In genomic region chr6:24927985-24928735, GRCh38 we compare ENCODE assay signal across 13 cellular contexts. TPM values are rescaled to one million over a fixed set of nuclear protein-coding genes. Genes with fewer than 3 reads are reported as not detected.
DNase-seq lines count a peak whose midpoint lies in the region; ATAC-seq and TF ChIP-seq lines count a peak whose summit lies in the region.
"Had no signal": no experiment of that assay in that cellular context is flagged by ENCODE, and none has a peak within 500 bp of the region (broad histone marks: within the 10 kb centered on the region; RNA-seq: fewer than 3 reads in every experiment).

No MANE protein-coding gene starts in this region.

- peak overlapping the region; percentile 92 for H3K4me3 Mint-ChIP-seq in activated T-helper 1 cell treated with anti-CD3 and anti-CD28 coated beads, Interleukin-12 subunit alpha, Interleukin-12 subunit beta, Interleukin-2, Interleukin-4 antibody, amounts not matched to agents 30 ng/mL and 10 ng/mL and 1 ng/mL, durations not matched to agents 14 hours and 24 hours and 36 hours
- H3K4me3 Mint-ChIP-seq in memory B cell: peak overlapping the region; percentile 91

- no peak for ATAC-seq in memory B cell (ENCODE audit: low read depth)
- ATAC-seq in HG02870 (IDR thresholded peaks at IDR 0.05; ENCODE audit: unreplicated experiment): no peak

- H3K9me3 ChIP-seq in BLaER1: no peaks in the 10 kb centered on the region

- H3K27ac ChIP-seq in BLaER1: 0 out of 2 replicates have a peak overlapping the region, but pooled peaks have one; percentile 8

- H3K36me3 ChIP-seq in BLaER1: no peaks in the 10 kb centered on the region

- no peak for TF ChIP-seq CTCF in GM12864 (IDR thresholded peaks at IDR 0.05; ENCODE audit: low read depth, low read length, missing control alignments)

- intact Hi-C loops in activated T-helper 1 cell treated with anti-CD3 and anti-CD28 coated beads, Interleukin-12 subunit alpha, Interleukin-12 subunit beta, Interleukin-2, Interleukin-4 antibody, amounts not matched to agents 30 ng/mL and 10 ng/mL and 1 ng/mL, durations not matched to agents 14 hours and 24 hours and 36 hours (cut with micrococcal nuclease): loop anchor here (1.0 to 10.0 kb wide), 3 partner anchors 8 to 1097 kb away; a partner anchor contains a TSS

- H3K9ac ChIP-seq in BLaER1: no peak overlapping the region

- H3K27ac Mint-ChIP-seq in activated T-helper 1 cell treated with anti-CD3 and anti-CD28 coated beads, Interleukin-12 subunit alpha, Interleukin-12 subunit beta, Interleukin-2, Interleukin-4 antibody, amounts not matched to agents 30 ng/mL and 10 ng/mL and 1 ng/mL, durations not matched to agents 14 hours and 24 hours and 36 hours: peak overlapping the region; percentile 97
- H3K27ac Mint-ChIP-seq in memory B cell: peak overlapping the region; percentile 95

- no peak overlapping the region for H3K4me2 ChIP-seq in BLaER1

- POLR2A ChIA-PET in HEK293T (lab: Yijun Ruan, JAX): no interaction called here

- DNase-seq in GM12864 (ENCODE audit: low read depth) (no peak), memory B cell (ENCODE audit: low spot score in 2 of 2) (no peak), anterior cingulate cortex (lab: John Stamatoyannopoulos, UW) (no peak), HEK293T (ENCODE audit: extremely low spot score) (no peak)
- no peak for DNase-seq in activated T-helper 1 cell treated with anti-CD3 and anti-CD28 coated beads, Interleukin-12 subunit alpha, Interleukin-12 subunit beta, Interleukin-2, Interleukin-4 antibody, amounts not matched to agents 30 ng/mL and 10 ng/mL and 1 ng/mL, durations not matched to agents 14 hours and 24 hours and 36 hours (ENCODE audit: low spot score)
- no peak for DNase-seq in stimulated activated CD4-positive, alpha-beta T cell treated with anti-CD3 and anti-CD28 coated beads, Interleukin-4, amount 100 ng/mL, for 1 hour
- DNase-seq: activated CD4-positive, CD25-positive, alpha-beta regulatory T cell treated with anti-CD3 and anti-CD28 coated beads, Interleukin-2, amount 50 U/mL, for 72 hours; DMS 273 treated with DMSO at 0.1 percent for 48 hours; NCI-H2227 treated with DMSO at 0.1 percent for 48 hours had no signal

- H3K27me3 Mint-ChIP-seq in activated T-helper 1 cell treated with anti-CD3 and anti-CD28 coated beads, Interleukin-12 subunit alpha, Interleukin-12 subunit beta, Interleukin-2, Interleukin-4 antibody, amounts not matched to agents 30 ng/mL and 10 ng/mL and 1 ng/mL, durations not matched to agents 14 hours and 24 hours and 36 hours (ENCODE audit: insufficient read depth): no peaks in the 10 kb centered on the region
- H3K27me3 Mint-ChIP-seq in memory B cell: no peaks in the 10 kb centered on the region

- H3K4me1 ChIP-seq in BLaER1: peaks cover 59% of the 10 kb centered on the region

- H4K20me1 ChIP-seq in BLaER1: no peaks in the 10 kb centered on the region

- H3K4me3 ChIP-seq in BLaER1 (no peak overlapping the region), GM12864 (ENCODE audit: low read depth, low read length) (peak overlapping the region; percentile 40)
- H3K4me3 ChIP-seq: skin epidermis had no signal

- peaks cover 11% of the 10 kb centered on the region for H3K9me3 Mint-ChIP-seq in activated T-helper 1 cell treated with anti-CD3 and anti-CD28 coated beads, Interleukin-12 subunit alpha, Interleukin-12 subunit beta, Interleukin-2, Interleukin-4 antibody, amounts not matched to agents 30 ng/mL and 10 ng/mL and 1 ng/mL, durations not matched to agents 14 hours and 24 hours and 36 hours
- H3K9me3 Mint-ChIP-seq in memory B cell: peaks cover 4% of the 10 kb centered on the region

- CTCF ChIA-PET in HEK293T (lab: Yijun Ruan, JAX): no interaction called here

- H3K36me3 Mint-ChIP-seq in activated T-helper 1 cell treated with anti-CD3 and anti-CD28 coated beads, Interleukin-12 subunit alpha, Interleukin-12 subunit beta, Interleukin-2, Interleukin-4 antibody, amounts not matched to agents 30 ng/mL and 10 ng/mL and 1 ng/mL, durations not matched to agents 14 hours and 24 hours and 36 hours (ENCODE audit: low read depth): peaks cover 21% of the 10 kb centered on the region
- H3K36me3 Mint-ChIP-seq in memory B cell: peaks cover 49% of the 10 kb centered on the region
- H3K36me3 Mint-ChIP-seq: brain had no signal

- no peaks in the 10 kb centered on the region for H3K27me3 ChIP-seq in BLaER1

- peaks cover 90% of the 10 kb centered on the region for H3K4me1 Mint-ChIP-seq in activated T-helper 1 cell treated with anti-CD3 and anti-CD28 coated beads, Interleukin-12 subunit alpha, Interleukin-12 subunit beta, Interleukin-2, Interleukin-4 antibody, amounts not matched to agents 30 ng/mL and 10 ng/mL and 1 ng/mL, durations not matched to agents 14 hours and 24 hours and 36 hours (ENCODE audit: low read depth)
- peaks cover 40% of the 10 kb centered on the region for H3K4me1 Mint-ChIP-seq in memory B cell

TF ChIP-seq in HEK293T, 16 proteins besides CTCF, POLR2A, EP300 and RAD21:
- TF ChIP-seq SUZ12 (IDR thresholded peaks at IDR 0.05): no peak
- TF ChIP-seq PKNOX1 (IDR thresholded peaks at IDR 0.05): no peak
- TF ChIP-seq BHLHE40 (IDR thresholded peaks at IDR 0.05; ENCODE audit: borderline replicate concordance): no peak
- TF ChIP-seq SP1 (IDR thresholded peaks at IDR 0.05): no peak
- no peak for TF ChIP-seq HDGF (IDR thresholded peaks at IDR 0.05; ENCODE audit: borderline replicate concordance)
- no peak for TF ChIP-seq FOXM1 (IDR thresholded peaks at IDR 0.05; ENCODE audit: borderline replicate concordance)
- TF ChIP-seq CTBP1 (IDR thresholded peaks at IDR 0.05; ENCODE audit: borderline replicate concordance): no peak
- no peak for TF ChIP-seq LEF1 (IDR thresholded peaks at IDR 0.05; ENCODE audit: borderline replicate concordance)
- TF ChIP-seq L3MBTL2 (conservative IDR thresholded peaks at IDR 0.05): no peak
- TF ChIP-seq ELF4 (IDR thresholded peaks at IDR 0.05): no peak
- no peak for TF ChIP-seq FOXK2 (IDR thresholded peaks at IDR 0.05)

RNA-seq across cellular contexts. Expression of gene RIPOR2, which starts 7.6 kb away (rescaled TPM):
- total RNA-seq in activated T-helper 1 cell treated with anti-CD3 and anti-CD28 coated beads, Interleukin-12 subunit alpha, Interleukin-12 subunit beta, Interleukin-2, Interleukin-4 antibody, amounts not matched to agents 30 ng/mL and 10 ng/mL and 1 ng/mL, durations not matched to agents 14 hours and 24 hours and 36 hours: 30.8 and 31.1 TPM in 2 replicates
